ENCODE assay signal across 14 cellular contexts in genomic region chr9:79763861-79764260, GRCh38.
DNase-seq lines count a peak whose midpoint lies in the region; ATAC-seq and TF ChIP-seq lines count a peak whose summit lies in the region.
"Had no signal": no experiment of that assay in that cellular context is flagged by ENCODE, and none has a peak within 500 bp of the region (broad histone marks: within the 10 kb centered on the region; RNA-seq: fewer than 3 reads in every experiment).

No MANE protein-coding gene starts in this region.

- H3K4me3 ChIP-seq in SK-N-SH (ENCODE audit: low read depth in 2 of 2, low read length in 1 of 2), result no peak overlapping the region
- H3K4me3 ChIP-seq in foreskin fibroblast (ENCODE audit: low read depth in 1 of 2, low read length in 2 of 2), result no peak overlapping the region
- no peak overlapping the region for H3K4me3 ChIP-seq in thyroid gland (replicated peaks in 1 of 3)
- H3K4me3 ChIP-seq in H7 (ENCODE audit: insufficient read depth, low read depth, low read length), result no peak overlapping the region

- H3K4me2 ChIP-seq in SK-N-SH, result peak overlapping the region; percentile 45; the same call in 1 of the 2 replicates

- no peaks in the 10 kb centered on the region for H3K9me2 ChIP-seq in SK-N-SH

- H2AFZ ChIP-seq in SK-N-SH (ENCODE audit: low read depth), result no peak overlapping the region

- TF ChIP-seq CTCF in SK-N-SH (IDR thresholded peaks at IDR 0.05), result no peak
- TF ChIP-seq CTCF in foreskin fibroblast (IDR thresholded peaks at IDR 0.05; ENCODE audit: low read depth, low read length), result no peak
- TF ChIP-seq CTCF in thyroid gland (IDR thresholded peaks at IDR 0.05), result no peak

- intact Hi-C loops in thyroid gland (cut with DNase I), result no loop called here

- H4K20me1 ChIP-seq in SK-N-SH (ENCODE audit: insufficient read depth), result no peaks in the 10 kb centered on the region

- no peak overlapping the region; the same call in 1 of the 2 replicates for H3K9ac ChIP-seq in SK-N-SH

- H3K79me2 ChIP-seq in SK-N-SH (ENCODE audit: insufficient read depth), result no peaks in the 10 kb centered on the region

- TF ChIP-seq POLR2A in thyroid gland (IDR thresholded peaks at IDR 0.05), result no peak

- ATAC-seq in SK-N-SH treated with all-trans-retinoic acid at 6 μM for 48 hours (no peak; the same call in 2 of the 3 replicates), GM21360 (IDR thresholded peaks at IDR 0.05; ENCODE audit: unreplicated experiment) (no peak)

- CTCF ChIA-PET in SK-N-SH (lab: Yijun Ruan, JAX), result no interaction called here

- POLR2A ChIA-PET in SK-N-SH (lab: Yijun Ruan, JAX), result no interaction called here

- no peak for TF ChIP-seq EP300 in SK-N-SH (IDR thresholded peaks at IDR 0.05; ENCODE audit: borderline replicate concordance in 1 of 2, low read depth in 1 of 2, low read length in 1 of 2)

- H3F3A ChIP-seq in SK-N-SH (replicated peaks; ENCODE audit: insufficient read depth), result peaks cover 7% of the 10 kb centered on the region

- DNase-seq in SK-N-SH, result no peak
- peak; percentile 28 for DNase-seq in NCI-H2227 treated with DMSO at 0.1 percent for 48 hours (lab: John Stamatoyannopoulos, UW)
- DNase-seq in foreskin fibroblast, result peak; percentile 12 to 44
- peak; percentile 73 to 76 for DNase-seq in thyroid gland
- no peak for DNase-seq in H7
- no peak for DNase-seq in mucosa of gallbladder (ENCODE audit: low spot score)
- DNase-seq: activated CD4-positive, alpha-beta T cell treated with anti-CD3 and anti-CD28 coated beads, Interleukin-2, amount 50 U/mL, for 4 hours; activated T-cell treated with anti-CD3 and anti-CD28 coated beads, Interleukin-2, amount 50 U/mL, for 48 hours; Caco-2; Kasumi-1; naive B cell; NCI-H2029 had no signal

- H3K36me3 ChIP-seq in SK-N-SH (replicated peaks in 1 of 2; ENCODE audit: control insufficient read depth in 1 of 2, insufficient read depth in 2 of 2, low read length in 1 of 2), result no peaks in the 10 kb centered on the region
- no peaks in the 10 kb centered on the region for H3K36me3 ChIP-seq in thyroid gland
- H3K36me3 ChIP-seq in H7 (replicated peaks; ENCODE audit: control insufficient read depth, insufficient read depth, low read length), result no peaks in the 10 kb centered on the region

- H3K9me3 ChIP-seq in SK-N-SH, result no peaks in the 10 kb centered on the region
- H3K9me3 ChIP-seq in thyroid gland, result no peaks in the 10 kb centered on the region
- H3K9me3 ChIP-seq: Caco-2 had no signal

- H3K4me1 ChIP-seq in SK-N-SH (ENCODE audit: control insufficient read depth in 1 of 2, insufficient read depth in 2 of 2, low read depth in 1 of 2, low read length in 1 of 2) (peaks cover 2 to 6% of the 10 kb centered on the region in 2 experiments; a peak in 1 of 4 replicates), thyroid gland (peaks cover 8 to 13% of the 10 kb centered on the region in 2 donors)
- H3K4me1 ChIP-seq: Caco-2 had no signal

- no peak for TF ChIP-seq RAD21 in SK-N-SH (IDR thresholded peaks at IDR 0.05; ENCODE audit: low read length)

- H3K27me3 ChIP-seq in SK-N-SH (ENCODE audit: insufficient read depth), result no peaks in the 10 kb centered on the region
- H3K27me3 ChIP-seq in thyroid gland, result no peaks in the 10 kb centered on the region
- H3K27me3 ChIP-seq in H7 (ENCODE audit: control insufficient read depth, insufficient read depth, low read length), result no peaks in the 10 kb centered on the region; the same call in none of the 2 replicates

- 90% methylated on average over 5 of the region's 5 CpGs for WGBS in SK-N-SH (ENCODE audit: low lambda C conversion rate)
- WGBS in thyroid gland, 2 donors, result 43 to 56% methylated on average over 5 of the region's 5 CpGs

- H3K27ac ChIP-seq in SK-N-SH (ENCODE audit: low read depth in 2 of 2, low read length in 1 of 2), result peak overlapping the region in 1 of 2 experiments; percentile 58; a peak in 1 of 4 replicates
- H3K27ac ChIP-seq in thyroid gland, result no peak overlapping the region

TF ChIP-seq in SK-N-SH, 30 proteins besides CTCF, POLR2A, EP300 and RAD21 (continues in another document):
- TF ChIP-seq NRF1 (IDR thresholded peaks at IDR 0.05; ENCODE audit: low read depth, low read length), result no peak
- TF ChIP-seq REST (IDR thresholded peaks at IDR 0.05; ENCODE audit: low read depth, low read length), result no peak
- TF ChIP-seq FOXM1 (IDR thresholded peaks at IDR 0.05; ENCODE audit: low read depth), result no peak
- no peak for TF ChIP-seq JUND (IDR thresholded peaks at IDR 0.05)
- TF ChIP-seq TEAD4 (IDR thresholded peaks at IDR 0.05; ENCODE audit: borderline replicate concordance, insufficient read depth), result no peak
- no peak for TF ChIP-seq EZH2phosphoT487 (IDR thresholded peaks at IDR 0.05; ENCODE audit: borderline replicate concordance, low read depth)
- no peak for TF ChIP-seq RFX5 (IDR thresholded peaks at IDR 0.05; ENCODE audit: low read length)

TF ChIP-seq in SK-N-SH treated with all-trans-retinoic acid at 6 μM for 48 hours, 23 proteins besides CTCF, POLR2A, EP300 and RAD21:
- TF ChIP-seq PATZ1 (CRISPR knock-in tag; IDR thresholded peaks at IDR 0.05; ENCODE audit: borderline replicate concordance) (no peak), ISL1 (CRISPR knock-in tag; IDR thresholded peaks at IDR 0.05) (no peak)

Comparison
In these comparisons a context has a peak if more than half of its experiments do, and no peak if none do; other contexts are left out.
1. DNase-seq: peak in NCI-H2227 treated with DMSO at 0.1 percent for 48 hours (single experiment), foreskin fibroblast (2 of 2) and thyroid gland (2 of 2); none in SK-N-SH (single experiment), H7 (single experiment) and mucosa of gallbladder (single experiment).